Comparison of ENCODE assay signal across 17 cellular contexts in the genomic region with DNA sequence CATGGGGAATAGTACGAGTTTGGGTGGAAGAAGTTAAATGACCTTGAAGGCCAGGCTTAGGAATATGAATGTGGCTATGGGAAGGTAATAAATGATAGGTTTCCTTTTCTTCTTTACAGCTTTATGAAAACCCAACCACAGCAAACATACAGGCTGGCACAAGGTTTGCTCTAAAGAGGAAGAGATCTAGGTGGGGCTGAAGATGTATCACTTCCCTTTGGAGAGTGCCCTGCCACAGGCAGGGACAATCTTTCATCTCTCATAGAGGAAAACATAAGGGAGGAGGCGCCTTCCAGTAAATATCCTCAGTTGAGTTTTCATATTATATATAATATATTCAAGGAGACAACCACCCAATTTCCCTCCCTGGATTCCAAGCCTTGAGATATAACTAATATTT.
A peak's percentile ranks its signal among the peaks of the same experiment; 100 is the strongest.
DNase-seq lines count a peak whose midpoint lies in the region; ATAC-seq, FAIRE-seq and TF ChIP-seq lines count a peak whose summit lies in the region.
"Had no signal": no experiment of that assay in that cellular context is flagged by ENCODE, and none has a peak within 500 bp of the region (broad histone marks: within the 10 kb centered on the region; RNA-seq: fewer than 3 reads in every experiment).

No MANE protein-coding gene starts in this region.

- no peaks in the 10 kb centered on the region for H3K9me3 ChIP-seq in GM12878 (replicated peaks; ENCODE audit: control insufficient read depth, insufficient read depth, low read length)
- H3K9me3 ChIP-seq: BE2C had no signal

- no peak overlapping the region for H2AFZ ChIP-seq in GM12878 (ENCODE audit: control insufficient read depth, low read depth, low read length)

- FAIRE-seq in GM12878 (lab: Jason Lieb, UNC) = no peak
- peak; percentile 17 for FAIRE-seq in urothelium cell line (lab: Jason Lieb, UNC)
- FAIRE-seq: A204.1, GM18507, HepG2, HTR-8/SVneo had no signal

- CTCF ChIA-PET in GM12878 (lab: Yijun Ruan, JAX) = no interaction called here

- H3K4me1 ChIP-seq in GM12878 (ENCODE audit: control insufficient read depth, insufficient read depth, low read length) = no peaks in the 10 kb centered on the region
- H3K4me1 ChIP-seq: BE2C had no signal

- TF ChIP-seq RAD21 in GM12878 (IDR thresholded peaks at IDR 0.05; ENCODE audit: insufficient read depth, low read depth, low read length) = no peak

- H3K36me3 ChIP-seq in GM12878 (ENCODE audit: control insufficient read depth in 2 of 2, insufficient read depth in 2 of 2, low read length in 1 of 2) = no peaks in the 10 kb centered on the region
- H3K36me3 ChIP-seq: BE2C had no signal

- in situ Hi-C loops in GM12878 (cut with MboI) = no loop called here

- TF ChIP-seq CTCF in GM12878 (IDR thresholded peaks at IDR 0.05 in 2 of 3, conservative IDR thresholded peaks at IDR 0.05 in 1 of 3; ENCODE audit: control insufficient read depth in 2 of 3, extremely low read depth in 1 of 3, insufficient read depth in 1 of 3, low read depth in 3 of 3, low read length in 3 of 3) = no peak

- no peak for TF ChIP-seq EP300 in GM12878 (IDR thresholded peaks at IDR 0.05; ENCODE audit: borderline replicate concordance in 1 of 2, control insufficient read depth in 1 of 2, low read depth in 2 of 2, low read length in 2 of 2)

- POLR2A ChIA-PET in GM12878 (lab: Charles Lee) = no interaction called here

- BruUV-seq in GM12878 (replicated peaks; lab: Mats Ljungman, UMichigan) = no TSS peak

- no peaks in the 10 kb centered on the region for H3K27me3 ChIP-seq in GM12878 (replicated peaks in 1 of 2; ENCODE audit: control insufficient read depth in 2 of 2, insufficient read depth in 2 of 2, low read length in 1 of 2)
- H3K27me3 ChIP-seq: BE2C had no signal

- no peak overlapping the region for H3K27ac ChIP-seq in GM12878 (ENCODE audit: control insufficient read depth, insufficient read depth)
- H3K27ac ChIP-seq: C4-2B had no signal

- no peak overlapping the region for H3K9ac ChIP-seq in GM12878 (ENCODE audit: control insufficient read depth, insufficient read depth, low read length)

- no peak for TF ChIP-seq POLR2A in GM12878 (IDR thresholded peaks at IDR 0.05; ENCODE audit: low read depth, low read length)

- WGBS in GM12878 (ENCODE audit: insufficient coverage, insufficient replicate concordance, low lambda C conversion rate, missing lambda C conversion rate) = 15% methylated on average over 2 of the region's 2 CpGs

- peak; percentile 14 for DNase-seq in HT1080 (ENCODE audit: low read depth)
- peak; percentile 22 for DNase-seq in MV-4-11 (lab: John Stamatoyannopoulos, UW)
- DNase-seq in GM12878 (ENCODE audit: low read depth, low spot score) = no peak
- no peak for DNase-seq in urothelium cell line (ENCODE audit: low spot score)
- no peak for DNase-seq in stimulated activated CD8-positive, alpha-beta memory T cell treated with anti-CD3 and anti-CD28 coated beads, Interleukin-4, amount 100 ng/mL, for 48 hours
- no peak for DNase-seq in DMS53 treated with DMSO at 0.1 percent for 48 hours (lab: John Stamatoyannopoulos, UW; ENCODE audit: unreplicated experiment)
- DNase-seq: BE2C; CD4-positive, alpha-beta memory T cell; COR-L47; GOT3; H9 had no signal

- RAD21 ChIA-PET in GM12878 (lab: Charles Lee; ENCODE audit: unreplicated experiment) = no interaction called here

- no peaks in the 10 kb centered on the region for H3K79me2 ChIP-seq in GM12878 (ENCODE audit: control insufficient read depth, insufficient read depth, low read length)

- ATAC-seq in GM12878 (no peak), GM19351 (IDR thresholded peaks at IDR 0.05; ENCODE audit: unreplicated experiment) (no peak)
- ATAC-seq: HepG2 had no signal

- H3K4me3 ChIP-seq in GM12878 = no peak overlapping the region

- SMC1A ChIA-PET in GM12878 (lab: Charles Lee; ENCODE audit: uncharacterized antibody, unreplicated experiment) = no interaction called here

- no peaks in the 10 kb centered on the region for H4K20me1 ChIP-seq in GM12878 (ENCODE audit: control insufficient read depth, insufficient read depth)

- H3K4me2 ChIP-seq in GM12878 (ENCODE audit: control insufficient read depth, insufficient read depth) = no peak overlapping the region

- intact Hi-C loops in GM12878 (cut with micrococcal nuclease; ENCODE audit: unreplicated experiment) = no loop called here

TF ChIP-seq in GM12878, 131 proteins besides CTCF, POLR2A, EP300 and RAD21:
- peak; percentile 4; the same call in 1 of the 2 replicates for TF ChIP-seq SPI1 (IDR thresholded peaks at IDR 0.05; ENCODE audit: borderline replicate concordance, insufficient read depth, low read depth, low read length)
- no peak for TF ChIP-seq CHD1 (IDR thresholded peaks at IDR 0.05; ENCODE audit: low read depth, low read length)
TF ChIP-seq in GM12878: peak in this region for 1.

Comparison
In these comparisons a context has a peak if more than half of its experiments do, and no peak if none do; other contexts are left out.
1. DNase-seq: peak in HT1080 (single experiment) and MV-4-11 (single experiment); none in GM12878 (single experiment), urothelium cell line (single experiment), stimulated activated CD8-positive, alpha-beta memory T cell treated with anti-CD3 and anti-CD28 coated beads, Interleukin-4, amount 100 ng/mL, for 48 hours (single experiment) and DMS53 treated with DMSO at 0.1 percent for 48 hours (single experiment).